ENCODE assay signal across 8 cellular contexts in the genomic region with DNA sequence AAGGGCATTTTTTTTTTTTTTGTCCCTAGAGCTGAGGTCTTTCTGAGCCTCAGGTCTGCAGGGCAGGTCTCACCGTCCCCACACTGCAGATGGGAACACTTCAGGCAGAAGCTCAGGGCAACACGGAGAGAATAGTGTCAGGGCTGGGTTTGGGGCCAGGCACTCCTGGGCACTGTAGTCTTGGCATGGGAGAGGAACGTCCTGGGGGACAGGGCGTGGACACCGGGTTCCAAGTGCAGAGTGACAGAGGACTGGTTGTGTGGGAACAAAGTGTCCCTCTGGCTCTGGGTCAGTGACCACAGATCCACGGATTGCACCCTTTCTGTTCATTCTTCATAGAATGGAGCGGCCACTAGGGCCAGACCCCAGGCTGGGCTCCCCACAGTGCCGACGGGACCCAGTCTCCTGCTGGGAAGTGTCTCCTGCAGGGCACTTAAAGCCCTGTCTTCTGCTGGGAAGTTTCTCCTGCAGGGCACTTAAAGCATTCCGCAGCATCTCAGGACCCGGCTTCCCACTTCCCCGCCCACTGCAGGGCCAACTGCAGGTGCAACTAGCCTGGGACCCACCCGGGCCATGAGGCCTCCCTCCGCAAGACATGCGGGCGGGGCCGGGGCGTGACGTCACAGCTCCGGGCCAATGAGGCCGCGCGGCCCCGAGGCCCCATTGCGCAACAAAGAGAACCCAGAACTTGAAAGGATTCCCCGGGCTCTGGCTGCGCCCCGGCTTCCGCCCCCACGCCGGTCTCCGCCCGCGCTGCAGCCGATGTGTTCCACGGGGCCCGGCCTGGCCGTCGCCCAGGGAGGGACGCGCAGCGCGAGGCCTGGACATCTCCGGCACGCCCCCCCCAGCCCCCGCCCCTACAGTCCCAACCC. TPM values are rescaled to one million over a fixed set of nuclear protein-coding genes. Genes with fewer than 3 reads are reported as not detected.
DNase-seq lines count a peak whose midpoint lies in the region; ATAC-seq and TF ChIP-seq lines count a peak whose summit lies in the region.

No MANE protein-coding gene starts in this region.

- POLR2A ChIA-PET in MCF 10A (lab: Yijun Ruan, JAX) = interaction anchor here (0.6 to 0.7 kb wide), 2 partner anchors 87 to 837 kb away, joined by 3 to 4 read pairs; no protein-coding TSS in a partner anchor

- H3K36me3 Mint-ChIP-seq in MCF 10A (ENCODE audit: insufficient read depth, unreplicated experiment) = peaks cover 9% of the 10 kb centered on the region

- BruUV-seq in MCF 10A (replicated peaks; lab: Mats Ljungman, UMichigan) = no TSS peak

- ATAC-seq in GM19397 (IDR thresholded peaks at IDR 0.05; ENCODE audit: unreplicated experiment) (peak; percentile 42), GM21447 (IDR thresholded peaks at IDR 0.05; ENCODE audit: unreplicated experiment) (no peak)

- no peak for TF ChIP-seq CTCF in VCaP (conservative IDR thresholded peaks at IDR 0.05)
- no peak for TF ChIP-seq CTCF in MCF 10A (IDR thresholded peaks at IDR 0.05; ENCODE audit: unreplicated experiment)

- CTCF ChIA-PET in MCF 10A (lab: Yijun Ruan, JAX) = interaction anchor here (0.6 to 5.8 kb wide), 5 partner anchors 14 to 140 kb away, joined by 3 to 52 read pairs (median 4); no protein-coding TSS in a partner anchor

- H3K27ac ChIP-seq in VCaP = peak overlapping the region; percentile 58; the same call in 1 of the 2 replicates

- intact Hi-C loops in MCF 10A (cut with micrococcal nuclease) = no loop called here

- H3K27me3 Mint-ChIP-seq in MCF 10A (ENCODE audit: insufficient read depth, unreplicated experiment) = no peaks in the 10 kb centered on the region

- peak; percentile 90 for DNase-seq in AG08395 (ENCODE audit: low spot score)
- peak; percentile 85 for DNase-seq in MV-4-11 (lab: John Stamatoyannopoulos, UW)
- peak; percentile 87 for DNase-seq in MCF 10A (ENCODE audit: unreplicated experiment)
- DNase-seq in inferior parietal cortex (ENCODE audit: extremely low spot score) = peak; percentile 30
- peak; percentile 52 to 72 for DNase-seq in stimulated activated CD4-positive, alpha-beta T cell treated with anti-CD3 and anti-CD28 coated beads, Interleukin-15, amount 100 ng/mL, for 48 hours (ENCODE audit: low read depth in 2 of 2)

- H3K27ac Mint-ChIP-seq in MCF 10A (ENCODE audit: low read depth, unreplicated experiment) = no peak overlapping the region

- H3K4me3 Mint-ChIP-seq in MCF 10A (ENCODE audit: unreplicated experiment) = peak overlapping the region; percentile 63

- no peaks in the 10 kb centered on the region for H3K9me3 Mint-ChIP-seq in MCF 10A (ENCODE audit: unreplicated experiment)

- H3K4me1 Mint-ChIP-seq in MCF 10A (ENCODE audit: insufficient read depth, unreplicated experiment) = peaks cover 12% of the 10 kb centered on the region

RNA-seq across cellular contexts. Expression of a gene that starts 1.2 kb away (rescaled TPM):
- 4.6 and 5.0 TPM in 2 replicates for total RNA-seq in MCF 10A (2022)

RNA-seq across cellular contexts. Expression of a gene that starts 15.7 kb away (rescaled TPM):
- total RNA-seq in MCF 10A (2022) = not detected in 2 replicates

RNA-seq across cellular contexts. Expression of a gene that starts 24.0 kb away (rescaled TPM):
- total RNA-seq in MCF 10A (2022) = 26.5 and 28.3 TPM in 2 replicates

RNA-seq across cellular contexts. Expression of a gene that starts 53.8 kb away (rescaled TPM):
- 6.2 and 12.4 TPM in 2 replicates for total RNA-seq in MCF 10A (2022)

Comparison
In these comparisons a context has a peak if more than half of its experiments do, and no peak if none do; other contexts are left out.
1. DNase-seq: peak in every context shown above with its lines; median percentile 90 in AG08395; 87 in MCF 10A; 85 in MV-4-11; 62 in stimulated activated CD4-positive, alpha-beta T cell treated with anti-CD3 and anti-CD28 coated beads, Interleukin-15, amount 100 ng/mL, for 48 hours; 30 in inferior parietal cortex.